ENCODE assay signal across 8 cellular contexts in the genomic region with DNA sequence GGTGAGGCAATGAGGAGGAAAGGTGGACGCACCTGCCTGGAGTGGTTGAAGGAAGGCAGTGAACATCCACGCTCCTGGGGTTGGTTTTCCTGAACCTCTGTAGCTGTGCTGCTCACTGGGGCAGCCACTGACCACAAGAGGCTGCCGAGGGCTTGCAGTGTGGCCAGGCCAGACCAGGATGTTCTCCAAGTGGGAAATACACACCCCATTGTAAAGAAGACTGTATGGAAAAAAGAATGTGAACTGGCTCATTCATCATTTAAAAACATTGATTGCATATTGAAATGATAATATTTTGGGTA.
DNase-seq lines count a peak whose midpoint lies in the region; ATAC-seq, FAIRE-seq and TF ChIP-seq lines count a peak whose summit lies in the region.

No MANE protein-coding gene starts in this region.

- H3K9me3 ChIP-seq in pancreas, result no peaks in the 10 kb centered on the region
- no peaks in the 10 kb centered on the region for H3K9me3 ChIP-seq in effector memory CD4-positive, alpha-beta T cell (ENCODE audit: control insufficient read depth, low read length)

- H3K9me3 Mint-ChIP-seq in glutamatergic neuron (ENCODE audit: unreplicated experiment), result peaks cover 13% of the 10 kb centered on the region

- no peaks in the 10 kb centered on the region for H3K36me3 ChIP-seq in pancreas
- no peaks in the 10 kb centered on the region for H3K36me3 ChIP-seq in effector memory CD4-positive, alpha-beta T cell (ENCODE audit: control insufficient read depth, insufficient read depth, low read length)

- H3K27ac Mint-ChIP-seq in glutamatergic neuron (ENCODE audit: unreplicated experiment), result peak overlapping the region; percentile 100

- H3K4me3 ChIP-seq in pancreas, result peak overlapping the region in 3 of 4 donors; percentile 53 to 75 (median 62)
- no peak overlapping the region for H3K4me3 ChIP-seq in effector memory CD4-positive, alpha-beta T cell (ENCODE audit: insufficient read depth, low read depth, low read length, poor library complexity, severe bottlenecking)

- peaks cover 6% of the 10 kb centered on the region for H3K27me3 Mint-ChIP-seq in glutamatergic neuron (ENCODE audit: unreplicated experiment)

- H3K36me3 Mint-ChIP-seq in glutamatergic neuron (ENCODE audit: unreplicated experiment), result peaks cover 4% of the 10 kb centered on the region

- TF ChIP-seq CTCF in glutamatergic neuron (IDR thresholded peaks at IDR 0.05; ENCODE audit: partially characterized antibody, unreplicated experiment) (no peak), pancreas (IDR thresholded peaks at IDR 0.05) (peak in 1 of 4 donors; percentile 17)

- ATAC-seq in pancreas (peak; percentile 47 to 76 (median 64)), HG03196 (IDR thresholded peaks at IDR 0.05; ENCODE audit: unreplicated experiment) (no peak), HG02763 (IDR thresholded peaks at IDR 0.05; ENCODE audit: unreplicated experiment) (no peak)

- no peak for FAIRE-seq in pancreas (lab: Jason Lieb, UNC)

- WGBS in pancreas, 2 donors, result 10 to 13% methylated on average over 3 of the region's 3 CpGs

- no peaks in the 10 kb centered on the region for H3K27me3 ChIP-seq in pancreas
- H3K27me3 ChIP-seq in effector memory CD4-positive, alpha-beta T cell (replicated peaks; ENCODE audit: control insufficient read depth, insufficient read depth, low read length, poor library complexity, severe bottlenecking), result peaks cover 22% of the 10 kb centered on the region

- peak overlapping the region; percentile 97 for H3K4me3 Mint-ChIP-seq in glutamatergic neuron (ENCODE audit: unreplicated experiment)

- peak; percentile 55 for DNase-seq in NCI-H82 (lab: John Stamatoyannopoulos, UW)
- no peak for DNase-seq in NCI-H82 treated with DMSO at 0.1 percent for 48 hours (lab: John Stamatoyannopoulos, UW; ENCODE audit: unreplicated experiment)
- DNase-seq in UCSD-AML1 (lab: John Stamatoyannopoulos, UW; ENCODE audit: unreplicated experiment), result peak; percentile 52
- DNase-seq in glutamatergic neuron, result peak; percentile 55
- peak; percentile 26 to 69 (median 51) for DNase-seq in pancreas
- DNase-seq in effector memory CD4-positive, alpha-beta T cell, result no peak

- peaks cover 20% of the 10 kb centered on the region for H3K4me1 Mint-ChIP-seq in glutamatergic neuron (ENCODE audit: low read depth, unreplicated experiment)

- intact Hi-C loops in pancreas (cut with DNase I), result no loop called here

- H3K4me1 ChIP-seq in pancreas, result peaks cover 0 to 10% (median 5%) of the 10 kb centered on the region in 3 donors
- peaks cover 10% of the 10 kb centered on the region for H3K4me1 ChIP-seq in effector memory CD4-positive, alpha-beta T cell (ENCODE audit: control insufficient read depth, insufficient read depth, low read length, poor library complexity, severe bottlenecking)

- H3K27ac ChIP-seq in pancreas, result peak overlapping the region; percentile 70 to 91 (median 78)
- H3K27ac ChIP-seq in effector memory CD4-positive, alpha-beta T cell (ENCODE audit: insufficient read depth, low read length, poor library complexity, severe bottlenecking), result no peak overlapping the region

Comparison
In these comparisons a context has a peak if more than half of its experiments do, and no peak if none do; other contexts are left out.
1. DNase-seq: peak in NCI-H82 (single experiment), UCSD-AML1 (single experiment), glutamatergic neuron (single experiment) and pancreas (6 of 6); none in NCI-H82 treated with DMSO at 0.1 percent for 48 hours (single experiment) and effector memory CD4-positive, alpha-beta T cell (0 of 3).
2. ATAC-seq: peak in pancreas (4 of 4); none in HG03196 (single experiment) and HG02763 (single experiment).